ENCODE assay signal across 6 cellular contexts in genomic region chr6:122669418-122669817, GRCh38. TPM values are rescaled to one million over a fixed set of nuclear protein-coding genes. Genes with fewer than 3 reads are reported as not detected.
"Had no signal": no experiment of that assay in that cellular context is flagged by ENCODE, and none has a peak within 500 bp of the region (broad histone marks: within the 10 kb centered on the region; RNA-seq: fewer than 3 reads in every experiment).

No MANE protein-coding gene starts in this region.

- H3K4me3 Mint-ChIP-seq: IgD-negative memory B cell had no signal

- H3K27me3 Mint-ChIP-seq: IgD-negative memory B cell had no signal

- H3K4me2 ChIP-seq: KMS-11 had no signal

- H3K9ac ChIP-seq: KMS-11 had no signal

- H3K36me3 Mint-ChIP-seq: IgD-negative memory B cell had no signal

- H3K27ac Mint-ChIP-seq: IgD-negative memory B cell had no signal

- FAIRE-seq: HTR-8/SVneo had no signal

- DNase-seq: KBM-7, KG1 had no signal

- H3K27ac ChIP-seq: HL-60, KMS-11 had no signal

RNA-seq across cellular contexts. Expression of gene PKIB, which starts 59.2 kb away (rescaled TPM):
- polyA plus RNA-seq: IgD-negative memory B cell had no signal
